In the genomic region with DNA sequence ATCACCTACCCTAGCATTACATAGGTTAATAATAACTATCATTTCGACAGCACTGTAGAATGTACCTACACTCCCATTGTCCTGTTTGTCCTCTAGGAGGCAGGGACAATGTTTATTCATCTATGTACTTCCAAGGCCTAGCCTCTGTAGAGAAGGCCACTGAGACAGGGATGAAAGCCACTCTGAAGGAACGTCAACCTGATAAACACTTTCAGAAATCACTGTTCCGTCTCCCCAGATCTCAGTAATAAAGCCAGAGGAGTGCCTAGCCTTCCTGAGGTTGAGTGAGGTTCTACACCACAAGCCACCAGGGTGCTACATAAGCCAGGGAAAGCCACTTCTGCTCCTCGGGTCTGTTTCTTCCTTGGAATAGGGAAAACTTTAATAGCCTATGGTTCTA, we compare ENCODE assay signal across 9 cellular contexts. TPM values are rescaled to one million over a fixed set of nuclear protein-coding genes. Genes with fewer than 3 reads are reported as not detected.
A peak's percentile ranks its signal among the peaks of the same experiment; 100 is the strongest.
DNase-seq lines count a peak whose midpoint lies in the region; ATAC-seq and TF ChIP-seq lines count a peak whose summit lies in the region.
"Had no signal": no experiment of that assay in that cellular context is flagged by ENCODE, and none has a peak within 500 bp of the region (broad histone marks: within the 10 kb centered on the region; RNA-seq: fewer than 3 reads in every experiment).

No MANE protein-coding gene starts in this region.

- no peak for TF ChIP-seq EP300 in transverse colon (IDR thresholded peaks at IDR 0.05; ENCODE audit: low read depth)

- H3K9me3 ChIP-seq in transverse colon, result no peaks in the 10 kb centered on the region
- H3K9me3 ChIP-seq: SJSA1 had no signal

- DNase-seq in EH (ENCODE audit: low read depth) (peak; percentile 46), LHCN-M2 (ENCODE audit: low read depth) (peak; percentile 55), choroid plexus epithelial cell (ENCODE audit: low read depth) (peak; percentile 15), neural crest cell (ENCODE audit: low read depth, low spot score) (no peak), transverse colon (no peak)
- no peak for DNase-seq in activated CD4-positive, alpha-beta T cell treated with anti-CD3 and anti-CD28 coated beads, Interleukin-2, amount 50 U/mL, for 1 hour
- DNase-seq in activated CD4-positive, CD25-positive, alpha-beta regulatory T cell treated with anti-CD3 and anti-CD28 coated beads, Interleukin-2, amount 50 U/mL, for 72 hours, result no peak

- WGBS in transverse colon (ENCODE audit: low coverage in 1 of 2), 2 donors, result 65 to 67% methylated on average over 2 to 4 of the region's 4 CpGs

- no peak for TF ChIP-seq POLR2A in transverse colon (IDR thresholded peaks at IDR 0.05)

- H3K36me3 Mint-ChIP-seq in neural crest cell (ENCODE audit: low read depth), result no peaks in the 10 kb centered on the region

- peaks cover 33% of the 10 kb centered on the region for H3K27me3 ChIP-seq in transverse colon
- H3K27me3 ChIP-seq: SJSA1 had no signal

- intact Hi-C loops in transverse colon (cut with DNase I; ENCODE audit: low total_unique reads), result no loop called here

- no peaks in the 10 kb centered on the region for H3K36me3 ChIP-seq in transverse colon

- H3K4me3 Mint-ChIP-seq in neural crest cell, result peak overlapping the region; percentile 82

- no peak overlapping the region for H3K27ac Mint-ChIP-seq in neural crest cell (ENCODE audit: unreplicated experiment)

- in situ Hi-C loops in transverse colon (cut with MboI; ENCODE audit: low pct_ligation_motif_present in 1 of 4, low pct_unique_long_range_greater_than_20kb in 1 of 4, low sequenced_read_pairs in 3 of 4), result no loop called here

- no peak overlapping the region for H3K27ac ChIP-seq in transverse colon
- H3K27ac ChIP-seq: SJSA1 had no signal

- H3K4me3 ChIP-seq in choroid plexus epithelial cell (ENCODE audit: low read depth, low read length) (no peak overlapping the region), transverse colon (no peak overlapping the region)

- ATAC-seq in GM18511 (IDR thresholded peaks at IDR 0.05; ENCODE audit: unreplicated experiment), result no peak

- peaks cover 23% of the 10 kb centered on the region for H3K4me1 Mint-ChIP-seq in neural crest cell

- H3K4me1 ChIP-seq in transverse colon, result peaks cover 0 to 9% (median 3%) of the 10 kb centered on the region in 4 donors

- H3K9me3 Mint-ChIP-seq in neural crest cell, result no peaks in the 10 kb centered on the region

- peaks cover 22% of the 10 kb centered on the region for H3K27me3 Mint-ChIP-seq in neural crest cell (ENCODE audit: low read depth)

- TF ChIP-seq CTCF in choroid plexus epithelial cell (conservative IDR thresholded peaks at IDR 0.05; ENCODE audit: low read depth, low read length), result peak; percentile 19
- TF ChIP-seq CTCF in neural crest cell (conservative IDR thresholded peaks at IDR 0.05), result peak; percentile 52
- no peak for TF ChIP-seq CTCF in transverse colon (IDR thresholded peaks at IDR 0.05)

RNA-seq across cellular contexts. Expression of a gene that starts 44.8 kb away (rescaled TPM):
- total RNA-seq in LHCN-M2 (2014; rRNA removed) (64.8 and 77.9 TPM in 2 replicates), neural crest cell (0.77 and 0.86 TPM in 2 replicates), transverse colon (1 to 10 TPM in 1 of 4 donors, under 1 TPM in 1, not detected in 2; 0.79 to 1.8 TPM)
- polyA plus RNA-seq in LHCN-M2 (2012), result 28.9 TPM

Comparison
In these comparisons a context has a peak if more than half of its experiments do, and no peak if none do; other contexts are left out.
1. DNase-seq: peak in EH (single experiment), LHCN-M2 (single experiment) and choroid plexus epithelial cell (single experiment); none in neural crest cell (single experiment), activated CD4-positive, alpha-beta T cell treated with anti-CD3 and anti-CD28 coated beads, Interleukin-2, amount 50 U/mL, for 1 hour (single experiment), activated CD4-positive, CD25-positive, alpha-beta regulatory T cell treated with anti-CD3 and anti-CD28 coated beads, Interleukin-2, amount 50 U/mL, for 72 hours (single experiment) and transverse colon (single experiment).
2. CTCF ChIP-seq: peak in choroid plexus epithelial cell (single experiment) and neural crest cell (single experiment); none in transverse colon (0 of 5).
3. RNA of a gene that starts 44.8 kb away (total RNA-seq): 64.8 to 77.9 TPM in LHCN-M2; 0.77 to 0.86 TPM in neural crest cell and 0.79 to 1.8 TPM in transverse colon; every median in the first group is over 10 times any median in the second.